19 cellular contexts compared by ENCODE assay signal in genomic region chr5:142946547-142947426, GRCh38.
A peak's percentile ranks its signal among the peaks of the same experiment; 100 is the strongest.
DNase-seq lines count a peak whose midpoint lies in the region; ATAC-seq, FAIRE-seq and TF ChIP-seq lines count a peak whose summit lies in the region.
"Had no signal": no experiment of that assay in that cellular context is flagged by ENCODE, and none has a peak within 500 bp of the region (broad histone marks: within the 10 kb centered on the region; RNA-seq: fewer than 3 reads in every experiment).

No MANE protein-coding gene starts in this region.

- H4K91ac ChIP-seq in IMR-90 (ENCODE audit: insufficient read depth, low read depth, low read length): no peak overlapping the region

- H3K9me3 ChIP-seq in IMR-90 (ENCODE audit: control insufficient read depth, insufficient read depth, low read length) (no peaks in the 10 kb centered on the region), GM12878 (replicated peaks; ENCODE audit: control insufficient read depth, insufficient read depth, low read length) (no peaks in the 10 kb centered on the region)

- H3K18ac ChIP-seq in IMR-90 (ENCODE audit: low read depth, low read length): no peak overlapping the region

- RAD21 ChIA-PET in GM12878 (lab: Charles Lee; ENCODE audit: unreplicated experiment): interaction anchor here (0.6 to 0.7 kb wide), 2 partner anchors 9 to 413 kb away, joined by 3 read pairs; no protein-coding TSS in a partner anchor

- H3K56ac ChIP-seq in IMR-90 (ENCODE audit: extremely low read depth, insufficient read depth, low read length): 0 out of 2 replicates have a peak overlapping the region, but pooled peaks have one; percentile 3

- POLR2A ChIA-PET in IMR-90 (lab: Charles Lee; ENCODE audit: unreplicated experiment) (interaction anchor here (0.6 kb wide), 1 partner anchor 12 kb away, joined by 3 read pairs; no protein-coding TSS in a partner anchor), GM12878 (lab: Charles Lee) (interaction anchor here (0.6 kb wide), 2 partner anchors 28 to 1193 kb away, joined by 3 to 10 read pairs; no protein-coding TSS in a partner anchor)

- H3K4me3 ChIP-seq in IMR-90 (ENCODE audit: insufficient read depth, low read depth, low read length) (no peak overlapping the region), GM12878 (no peak overlapping the region)

- no peak overlapping the region for H3K4ac ChIP-seq in IMR-90 (ENCODE audit: low read depth, low read length)

- no peak overlapping the region for H2BK20ac ChIP-seq in IMR-90 (ENCODE audit: low read depth, low read length)

- TF ChIP-seq CTCF in IMR-90 (conservative IDR thresholded peaks at IDR 0.05; ENCODE audit: low read depth, low read length) (no peak), GM12878 (IDR thresholded peaks at IDR 0.05 in 2 of 3, conservative IDR thresholded peaks at IDR 0.05 in 1 of 3; ENCODE audit: control insufficient read depth in 2 of 3, extremely low read depth in 1 of 3, insufficient read depth in 1 of 3, low read depth in 3 of 3, low read length in 3 of 3) (no peak)

- H3K79me2 ChIP-seq in GM12878 (ENCODE audit: control insufficient read depth, insufficient read depth, low read length): no peaks in the 10 kb centered on the region

- H3K27me3 ChIP-seq in IMR-90 (ENCODE audit: control insufficient read depth, insufficient read depth, low read length) (no peaks in the 10 kb centered on the region), GM12878 (replicated peaks in 1 of 2; ENCODE audit: control insufficient read depth in 2 of 2, insufficient read depth in 2 of 2, low read length in 1 of 2) (no peaks in the 10 kb centered on the region)

- FAIRE-seq in GM12891 (lab: Jason Lieb, UNC): peak; percentile 52
- peak; percentile 41 for FAIRE-seq in GM12878 (lab: Jason Lieb, UNC)
- no peak for FAIRE-seq in H54 (lab: Jason Lieb, UNC)
- FAIRE-seq: G401.6, HepG2 had no signal

- H3K4me2 ChIP-seq in IMR-90 (ENCODE audit: low read depth, low read length): no peak overlapping the region
- no peak overlapping the region for H3K4me2 ChIP-seq in GM12878 (ENCODE audit: control insufficient read depth, insufficient read depth)

- TF ChIP-seq EP300 in GM12878 (IDR thresholded peaks at IDR 0.05; ENCODE audit: borderline replicate concordance in 1 of 2, control insufficient read depth in 1 of 2, low read depth in 2 of 2, low read length in 2 of 2): no peak

- H4K20me1 ChIP-seq in IMR-90 (ENCODE audit: insufficient read depth, low read length) (no peaks in the 10 kb centered on the region), GM12878 (ENCODE audit: control insufficient read depth, insufficient read depth) (no peaks in the 10 kb centered on the region)

- H2BK15ac ChIP-seq in IMR-90 (ENCODE audit: low read depth, low read length): no peak overlapping the region

- SMC1A ChIA-PET in GM12878 (lab: Charles Lee; ENCODE audit: uncharacterized antibody, unreplicated experiment): interaction anchor here (0.6 to 2.5 kb wide), 8 partner anchors 12 to 893 kb away, joined by 3 to 9 read pairs (median 4); no protein-coding TSS in a partner anchor

- H4K5ac ChIP-seq in IMR-90 (ENCODE audit: low read depth, low read length): no peak overlapping the region

- H3K79me1 ChIP-seq in IMR-90 (ENCODE audit: low read depth in 1 of 2, low read length in 2 of 2): no peaks in the 10 kb centered on the region

- H4K8ac ChIP-seq in IMR-90 (ENCODE audit: low read depth in 2 of 2, low read length in 2 of 2): no peak overlapping the region

- H3K36me3 ChIP-seq in IMR-90 (ENCODE audit: control insufficient read depth, insufficient read depth, low read length) (no peaks in the 10 kb centered on the region), GM12878 (ENCODE audit: control insufficient read depth in 2 of 2, insufficient read depth in 2 of 2, low read length in 1 of 2) (no peaks in the 10 kb centered on the region)

- BruUV-seq in IMR-90 (replicated peaks; lab: Mats Ljungman, UMichigan): no TSS peak
- no TSS peak for BruUV-seq in GM12878 (replicated peaks; lab: Mats Ljungman, UMichigan)

- no peak overlapping the region for H2AK5ac ChIP-seq in IMR-90 (ENCODE audit: low read depth, low read length)

- no peak overlapping the region for H3K23ac ChIP-seq in IMR-90 (ENCODE audit: low read depth, low read length)

- CTCF ChIA-PET in IMR-90 (lab: Yijun Ruan, JAX) (interaction anchor here (0.6 kb wide), 2 partner anchors 116 to 1035 kb away, joined by 5 to 8 read pairs; no protein-coding TSS in a partner anchor), GM12878 (lab: Yijun Ruan, JAX) (interaction anchor here (1.4 kb wide), 1 partner anchor 25 kb away, joined by 5 read pairs; no protein-coding TSS in a partner anchor)

- no peak overlapping the region for H2BK5ac ChIP-seq in IMR-90 (ENCODE audit: low read depth, low read length, poor library complexity, severe bottlenecking)

- no peaks in the 10 kb centered on the region for H3K4me1 ChIP-seq in IMR-90 (ENCODE audit: control insufficient read depth, insufficient read depth, low read length)
- H3K4me1 ChIP-seq in GM12878 (ENCODE audit: control insufficient read depth, insufficient read depth, low read length): no peaks in the 10 kb centered on the region

- H2AFZ ChIP-seq in IMR-90 (replicated peaks; ENCODE audit: low read length, poor library complexity): no peak overlapping the region
- no peak overlapping the region for H2AFZ ChIP-seq in GM12878 (ENCODE audit: control insufficient read depth, low read depth, low read length)

- intact Hi-C loops in IMR-90 (cut with micrococcal nuclease) (no loop called here), GM12878 (cut with micrococcal nuclease; ENCODE audit: unreplicated experiment) (no loop called here)

- no peak overlapping the region for H3K27ac ChIP-seq in IMR-90 (ENCODE audit: insufficient read depth, low read length)
- no peak overlapping the region for H3K27ac ChIP-seq in GM12878 (ENCODE audit: control insufficient read depth, insufficient read depth)

- H2BK120ac ChIP-seq in IMR-90 (ENCODE audit: low read depth, low read length): no peak overlapping the region

- dilution Hi-C loops in IMR-90 (cut with HindIII; ENCODE audit: low sequenced_read_pairs, unreplicated experiment): no loop called here

- WGBS in IMR-90 (ENCODE audit: extremely low coverage in 2 of 2, insufficient read length in 1 of 2), 2 experiments: no CpG with 5 or more reads among the region's 4 CpGs
- WGBS in GM12878 (ENCODE audit: insufficient coverage, insufficient replicate concordance, low lambda C conversion rate, missing lambda C conversion rate): 98% methylated on average over 4 of the region's 4 CpGs

- no peak overlapping the region for H2AK9ac ChIP-seq in IMR-90 (replicated peaks; ENCODE audit: low read depth, low read length, poor library complexity)

- TF ChIP-seq RAD21 in IMR-90 (IDR thresholded peaks at IDR 0.05; ENCODE audit: low read length) (no peak), GM12878 (IDR thresholded peaks at IDR 0.05; ENCODE audit: insufficient read depth, low read depth, low read length) (no peak)

- TF ChIP-seq POLR2A in GM12891 (IDR thresholded peaks at IDR 0.05; ENCODE audit: low read depth, low read length) (no peak), IMR-90 (IDR thresholded peaks at IDR 0.05; ENCODE audit: low read depth, low read length) (no peak), GM12878 (IDR thresholded peaks at IDR 0.05; ENCODE audit: low read depth, low read length) (no peak), H54 (IDR thresholded peaks at IDR 0.05; ENCODE audit: low read depth, low read length) (no peak)

- H3K9ac ChIP-seq in IMR-90 (ENCODE audit: low read depth, low read length) (no peak overlapping the region), GM12878 (ENCODE audit: control insufficient read depth, insufficient read depth, low read length) (no peak overlapping the region)

- in situ Hi-C loops in IMR-90 (cut with MboI; ENCODE audit: low sequenced_read_pairs): no loop called here
- in situ Hi-C loops in GM12878 (cut with MboI): no loop called here

- DNase-seq in GM12891 (ENCODE audit: insufficient read length, low spot score): no peak
- DNase-seq in IMR-90: no peak
- no peak for DNase-seq in GM12878 (ENCODE audit: low read depth, low spot score)
- DNase-seq in myocyte (ENCODE audit: low read depth): peak; percentile 25
- no peak for DNase-seq in H54 (ENCODE audit: insufficient read length, low spot score)
- DNase-seq in stimulated activated CD4-positive, alpha-beta T cell treated with anti-CD3 and anti-CD28 coated beads, Interleukin-2, amount 100 ng/mL, for 24 hours: no peak
- no peak for DNase-seq in activated T-cell treated with anti-CD3 and anti-CD28 coated beads, Interleukin-2, amount 50 U/mL, for 1 hour
- DNase-seq: GOT3, KG1, NCI-H1092, NCI-H146, NCI-H2029 treated with DMSO at 0.1 percent for 48 hours, NCI-H2171 treated with DMSO at 0.1 percent for 48 hours, NCI-H446 treated with DMSO at 0.1 percent for 48 hours, NCI-H69 had no signal

- no peaks in the 10 kb centered on the region for H3K9me1 ChIP-seq in IMR-90 (ENCODE audit: insufficient read depth, low read length)

- H3K14ac ChIP-seq in IMR-90 (replicated peaks; ENCODE audit: low read depth, low read length): no peak overlapping the region

- no peak for ATAC-seq in IMR-90 (ENCODE audit: low read depth)
- ATAC-seq in GM12878: no peak
- no peak for ATAC-seq in GM21529 (IDR thresholded peaks at IDR 0.05; ENCODE audit: unreplicated experiment)
- ATAC-seq: HepG2, Panc1 had no signal

TF ChIP-seq in GM12891, 5 proteins besides CTCF, POLR2A, EP300 and RAD21:
- TF ChIP-seq SPI1 (IDR thresholded peaks at IDR 0.05; ENCODE audit: low read depth, low read length) (no peak), POU2F2 (IDR thresholded peaks at IDR 0.05; ENCODE audit: low read depth, low read length) (no peak), POLR2AphosphoS5 (IDR thresholded peaks at IDR 0.05; ENCODE audit: low read depth, low read length) (no peak)

TF ChIP-seq in IMR-90, 13 proteins besides CTCF, POLR2A, EP300 and RAD21:
- TF ChIP-seq MAZ (IDR thresholded peaks at IDR 0.05; ENCODE audit: borderline replicate concordance, low read depth, low read length) (no peak), NFE2L2 (IDR thresholded peaks at IDR 0.05; ENCODE audit: low read depth, low read length) (no peak)

TF ChIP-seq in GM12878, 131 proteins besides CTCF, POLR2A, EP300 and RAD21:
- TF ChIP-seq WRNIP1 (IDR thresholded peaks at IDR 0.05; ENCODE audit: borderline replicate concordance, low read depth, low read length): no peak
- TF ChIP-seq, protein P1, sequence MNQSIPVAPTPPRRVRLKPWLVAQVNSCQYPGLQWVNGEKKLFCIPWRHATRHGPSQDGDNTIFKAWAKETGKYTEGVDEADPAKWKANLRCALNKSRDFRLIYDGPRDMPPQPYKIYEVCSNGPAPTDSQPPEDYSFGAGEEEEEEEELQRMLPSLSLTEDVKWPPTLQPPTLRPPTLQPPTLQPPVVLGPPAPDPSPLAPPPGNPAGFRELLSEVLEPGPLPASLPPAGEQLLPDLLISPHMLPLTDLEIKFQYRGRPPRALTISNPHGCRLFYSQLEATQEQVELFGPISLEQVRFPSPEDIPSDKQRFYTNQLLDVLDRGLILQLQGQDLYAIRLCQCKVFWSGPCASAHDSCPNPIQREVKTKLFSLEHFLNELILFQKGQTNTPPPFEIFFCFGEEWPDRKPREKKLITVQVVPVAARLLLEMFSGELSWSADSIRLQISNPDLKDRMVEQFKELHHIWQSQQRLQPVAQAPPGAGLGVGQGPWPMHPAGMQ (IDR thresholded peaks at IDR 0.05; ENCODE audit: borderline replicate concordance): no peak
- no peak for TF ChIP-seq SMAD1 (IDR thresholded peaks at IDR 0.05; ENCODE audit: low read depth, partially characterized antibody)
